8 cellular contexts compared by ENCODE assay signal in the genomic region with DNA sequence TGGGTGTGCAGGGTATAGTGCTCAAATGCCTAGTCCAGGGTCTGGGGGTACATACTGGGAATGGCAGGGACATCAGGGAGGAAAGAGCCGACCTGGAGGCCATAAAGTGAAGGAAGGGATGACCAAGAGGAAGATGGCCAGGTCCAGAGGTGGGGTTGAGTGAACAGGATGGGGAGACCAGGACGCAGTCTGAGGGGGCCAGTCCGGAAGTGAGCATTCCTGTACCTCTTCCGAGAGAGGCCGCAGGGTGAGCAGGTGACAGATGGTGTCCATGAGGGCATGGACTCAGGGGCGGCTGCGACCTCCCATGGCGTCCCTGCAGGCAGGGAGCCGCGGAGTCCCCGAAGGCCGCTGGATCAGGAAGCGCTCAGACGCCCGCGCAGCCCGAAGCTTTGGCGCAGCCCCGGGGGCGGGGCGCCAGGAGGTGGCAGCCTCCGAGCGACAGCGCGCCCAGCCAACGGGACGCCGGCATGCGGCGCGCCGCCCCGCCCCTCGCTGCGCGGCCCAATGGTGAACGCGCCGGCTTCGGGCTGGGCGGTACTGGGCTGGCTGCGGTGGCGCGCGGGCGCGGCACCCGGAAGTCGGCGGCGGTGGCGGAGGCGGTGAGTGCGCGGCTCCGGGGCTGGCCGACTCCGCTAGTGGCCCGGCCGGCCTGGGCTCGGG. TPM values are rescaled to one million over a fixed set of nuclear protein-coding genes. Genes with fewer than 3 reads are reported as not detected.
A peak's percentile ranks its signal among the peaks of the same experiment; 100 is the strongest.
DNase-seq lines count a peak whose midpoint lies in the region; ATAC-seq and TF ChIP-seq lines count a peak whose summit lies in the region.

A gene with protein sequence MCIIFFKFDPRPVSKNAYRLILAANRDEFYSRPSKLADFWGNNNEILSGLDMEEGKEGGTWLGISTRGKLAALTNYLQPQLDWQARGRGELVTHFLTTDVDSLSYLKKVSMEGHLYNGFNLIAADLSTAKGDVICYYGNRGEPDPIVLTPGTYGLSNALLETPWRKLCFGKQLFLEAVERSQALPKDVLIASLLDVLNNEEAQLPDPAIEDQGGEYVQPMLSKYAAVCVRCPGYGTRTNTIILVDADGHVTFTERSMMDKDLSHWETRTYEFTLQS (plus strand): TSS at position 578 of the 663 bp plus-strand sequence. CDS start 15,689 bp downstream, outside the sequence.

- peak; percentile 62 for ATAC-seq in HG02840 (IDR thresholded peaks at IDR 0.05; ENCODE audit: low FRiP score, unreplicated experiment)
- peak; percentile 79 to 88 (median 84) for ATAC-seq in psoas muscle

- 1 to 6% (median 1%) methylated on average over 6 to 61 of the region's 61 CpGs for WGBS in psoas muscle, 3 donors

- intact Hi-C loops in left ventricle myocardium inferior (cut with micrococcal nuclease): no loop called here
- intact Hi-C loops in psoas muscle (cut with DNase I): loop anchor here in 1 of 2 donors (5.0 kb wide), 2 partner anchors 62 to 97 kb away; partner anchors contain the start of genes DGCR8, RANBP1 and TRMT2A

- TF ChIP-seq CTCF in GM12865 (IDR thresholded peaks at IDR 0.05; ENCODE audit: insufficient read depth, low read depth, low read length, missing control alignments) (no peak), left ventricle myocardium inferior (IDR thresholded peaks at IDR 0.05; ENCODE audit: borderline replicate concordance) (no peak), psoas muscle (IDR thresholded peaks at IDR 0.05) (no peak)

- H3K4me3 Mint-ChIP-seq in T-helper 1 cell treated with Interleukin-12 subunit alpha and Interleukin-12 subunit beta and Interleukin-4 antibody, amounts not matched to agents 30 μg/mL and 1 μg/mL, for 36 hours: peak within 1 kb of the TSS; percentile 92

- H3K27ac ChIP-seq in left ventricle myocardium inferior (replicated peaks) (peak within 1 kb of the TSS; percentile 99), psoas muscle (peak within 1 kb of the TSS; percentile 95)

- DNase-seq in GM12865 (ENCODE audit: low read depth) (peak; percentile 95), NCI-H146 treated with DMSO at 0.1 percent for 48 hours (lab: John Stamatoyannopoulos, UW; ENCODE audit: unreplicated experiment) (peak; percentile 67), amniotic epithelial cell (ENCODE audit: low read depth) (peak; percentile 78), left ventricle myocardium inferior (peak; percentile 93), psoas muscle (peak; percentile 95 to 96), ureter (ENCODE audit: low spot score) (peak; percentile 93)

- H3K36me3 Mint-ChIP-seq in T-helper 1 cell treated with Interleukin-12 subunit alpha and Interleukin-12 subunit beta and Interleukin-4 antibody, amounts not matched to agents 30 μg/mL and 1 μg/mL, for 36 hours (ENCODE audit: low read depth): peaks cover 3% of the 10 kb centered on the region

- H3K9me3 Mint-ChIP-seq in T-helper 1 cell treated with Interleukin-12 subunit alpha and Interleukin-12 subunit beta and Interleukin-4 antibody, amounts not matched to agents 30 μg/mL and 1 μg/mL, for 36 hours: no peaks in the 10 kb centered on the region

- peaks cover 13% of the 10 kb centered on the region for H3K27me3 Mint-ChIP-seq in T-helper 1 cell treated with Interleukin-12 subunit alpha and Interleukin-12 subunit beta and Interleukin-4 antibody, amounts not matched to agents 30 μg/mL and 1 μg/mL, for 36 hours (ENCODE audit: low read depth)

- H3K27me3 ChIP-seq in left ventricle myocardium inferior (ENCODE audit: low read depth): no peaks in the 10 kb centered on the region
- no peaks in the 10 kb centered on the region for H3K27me3 ChIP-seq in psoas muscle (ENCODE audit: insufficient read depth in 3 of 3, low read length in 2 of 3)

- H3K36me3 ChIP-seq in left ventricle myocardium inferior: no peaks in the 10 kb centered on the region
- peaks cover 0 to 6% of the 10 kb centered on the region in 2 donors for H3K36me3 ChIP-seq in psoas muscle (ENCODE audit: insufficient read depth in 1 of 2, low read depth in 1 of 2)

- H3K4me3 ChIP-seq in GM12865 (ENCODE audit: low read depth, low read length): peak within 1 kb of the TSS; percentile 95
- H3K4me3 ChIP-seq in left ventricle myocardium inferior: peak within 1 kb of the TSS; percentile 99
- H3K4me3 ChIP-seq in psoas muscle: peak within 1 kb of the TSS; percentile 96

- H3K27ac Mint-ChIP-seq in T-helper 1 cell treated with Interleukin-12 subunit alpha and Interleukin-12 subunit beta and Interleukin-4 antibody, amounts not matched to agents 30 μg/mL and 1 μg/mL, for 36 hours: peak within 1 kb of the TSS; percentile 91

- H3K4me1 ChIP-seq in left ventricle myocardium inferior (peaks cover 70% of the 10 kb centered on the region), psoas muscle (peaks cover 29% of the 10 kb centered on the region)

- peaks cover 18% of the 10 kb centered on the region for H3K4me1 Mint-ChIP-seq in T-helper 1 cell treated with Interleukin-12 subunit alpha and Interleukin-12 subunit beta and Interleukin-4 antibody, amounts not matched to agents 30 μg/mL and 1 μg/mL, for 36 hours (ENCODE audit: low read depth)

- H3K9me3 ChIP-seq in left ventricle myocardium inferior (replicated peaks): no peaks in the 10 kb centered on the region
- no peaks in the 10 kb centered on the region for H3K9me3 ChIP-seq in psoas muscle

RNA-seq across cellular contexts. Expression of the gene that starts here (rescaled TPM):
- total RNA-seq in left ventricle myocardium inferior (71.7 TPM), psoas muscle (10 to 100 TPM; 20.6 to 41.0 (median 36.4) TPM), ureter (28.8 TPM)
- polyA plus RNA-seq in psoas muscle: 10 to 100 TPM; 28.2 to 73.3 (median 28.5) TPM

Comparison
In these comparisons a context has a peak if more than half of its experiments do, and no peak if none do; other contexts are left out.
1. Peak in every context shown above with its lines: DNase-seq, ATAC-seq, H3K4me3 ChIP-seq and H3K27ac ChIP-seq.